ENCODE assay signal across 11 cellular contexts in genomic region chr11:74683941-74684481, GRCh38. TPM values are rescaled to one million over a fixed set of nuclear protein-coding genes. Genes with fewer than 3 reads are reported as not detected.
A peak's percentile ranks its signal among the peaks of the same experiment; 100 is the strongest.
DNase-seq lines count a peak whose midpoint lies in the region; ATAC-seq and TF ChIP-seq lines count a peak whose summit lies in the region.
"Had no signal": no experiment of that assay in that cellular context is flagged by ENCODE, and none has a peak within 500 bp of the region (broad histone marks: within the 10 kb centered on the region; RNA-seq: fewer than 3 reads in every experiment).

No MANE protein-coding gene starts in this region.

- H3K4me2 ChIP-seq in SK-N-SH = no peak overlapping the region

- H3K36me3 ChIP-seq in SK-N-SH (replicated peaks in 1 of 2; ENCODE audit: control insufficient read depth in 1 of 2, insufficient read depth in 2 of 2, low read length in 1 of 2) (no peaks in the 10 kb centered on the region), left lung (no peaks in the 10 kb centered on the region), testis (ENCODE audit: low read depth, missing control alignments) (no peaks in the 10 kb centered on the region)

- H3K4me3 ChIP-seq in SK-N-SH (ENCODE audit: low read depth in 2 of 2, low read length in 1 of 2) (no peak overlapping the region), coronary artery (peak overlapping the region; percentile 79), left lung (peak overlapping the region in 1 of 2 donors; percentile 36), testis (peak overlapping the region; percentile 49 to 56)

- H3K27ac Mint-ChIP-seq in stimulated activated naive CD8-positive, alpha-beta T cell treated with anti-CD3 and anti-CD28 coated beads, Interleukin-15, amount 100 ng/mL, for 72 hours = peak overlapping the region in 1 of 2 donors; percentile 27

- no peak for TF ChIP-seq RAD21 in SK-N-SH (IDR thresholded peaks at IDR 0.05; ENCODE audit: low read length)

- H3K27ac ChIP-seq in SK-N-SH (ENCODE audit: low read depth in 2 of 2, low read length in 1 of 2) (no peak overlapping the region), coronary artery (no peak overlapping the region), left lung (peak overlapping the region in 1 of 2 donors; percentile 7), testis (no peak overlapping the region)
- H3K27ac ChIP-seq: 22Rv1 had no signal

- peaks cover 3% of the 10 kb centered on the region for H3F3A ChIP-seq in SK-N-SH (replicated peaks; ENCODE audit: insufficient read depth)

- H4K20me1 ChIP-seq in SK-N-SH (ENCODE audit: insufficient read depth) = no peaks in the 10 kb centered on the region

- H3K4me1 ChIP-seq in SK-N-SH (ENCODE audit: control insufficient read depth in 1 of 2, insufficient read depth in 2 of 2, low read depth in 1 of 2, low read length in 1 of 2) (peaks cover 0 to 5% of the 10 kb centered on the region in 2 experiments; a peak in 1 of 4 replicates), left lung (peaks cover 0 to 28% of the 10 kb centered on the region in 2 donors), testis (peaks cover 3% of the 10 kb centered on the region)

- intact Hi-C loops in left lung (cut with DNase I) = no loop called here
- intact Hi-C loops in testis (cut with DNase I; ENCODE audit: low total_unique reads) = loop anchor here (5.0 kb wide), 1 partner anchor 52 kb away; no protein-coding TSS in a partner anchor

- DNase-seq in SK-N-SH (no peak), coronary artery (ENCODE audit: low spot score) (peak; percentile 65), left lung (no peak), testis (no peak), DMS79 (lab: John Stamatoyannopoulos, UW) (no peak)
- DNase-seq in stimulated activated naive CD8-positive, alpha-beta T cell treated with anti-CD3 and anti-CD28 coated beads, Interleukin-15, amount 100 ng/mL, for 72 hours = no peak

- no peaks in the 10 kb centered on the region for H3K4me1 Mint-ChIP-seq in stimulated activated naive CD8-positive, alpha-beta T cell treated with anti-CD3 and anti-CD28 coated beads, Interleukin-15, amount 100 ng/mL, for 72 hours

- WGBS in SK-N-SH (ENCODE audit: low lambda C conversion rate) = 85% methylated on average over 9 of the region's 12 CpGs
- 54 to 61% methylated on average over 12 of the region's 12 CpGs for WGBS in testis, 2 donors

- no peaks in the 10 kb centered on the region for H3K9me2 ChIP-seq in SK-N-SH

- TF ChIP-seq CTCF in SK-N-SH (IDR thresholded peaks at IDR 0.05) (no peak), coronary artery (IDR thresholded peaks at IDR 0.05) (no peak), left lung (IDR thresholded peaks at IDR 0.05) (no peak), testis (IDR thresholded peaks at IDR 0.05) (no peak)

- H3K27me3 Mint-ChIP-seq in stimulated activated naive CD8-positive, alpha-beta T cell treated with anti-CD3 and anti-CD28 coated beads, Interleukin-15, amount 100 ng/mL, for 72 hours = peaks cover 52% of the 10 kb centered on the region

- TF ChIP-seq EP300 in SK-N-SH (IDR thresholded peaks at IDR 0.05; ENCODE audit: borderline replicate concordance in 1 of 2, low read depth in 1 of 2, low read length in 1 of 2) = no peak

- no peak overlapping the region for H3K9ac ChIP-seq in SK-N-SH

- H3K79me2 ChIP-seq in SK-N-SH (ENCODE audit: insufficient read depth) = no peaks in the 10 kb centered on the region

- 0 out of 2 replicates have a peak overlapping the region, but pooled peaks have one; percentile 51 for H2AFZ ChIP-seq in SK-N-SH (ENCODE audit: low read depth)

- POLR2A ChIA-PET in SK-N-SH (lab: Yijun Ruan, JAX) = no interaction called here

- no peaks in the 10 kb centered on the region for H3K9me3 Mint-ChIP-seq in stimulated activated naive CD8-positive, alpha-beta T cell treated with anti-CD3 and anti-CD28 coated beads, Interleukin-15, amount 100 ng/mL, for 72 hours

- no peak for TF ChIP-seq POLR2A in testis (IDR thresholded peaks at IDR 0.05)

- ATAC-seq in SK-N-SH treated with all-trans-retinoic acid at 6 μM for 48 hours = no peak
- ATAC-seq in left lung = peak; percentile 8
- ATAC-seq in stimulated activated naive CD8-positive, alpha-beta T cell treated with anti-CD3 and anti-CD28 coated beads, Interleukin-15, amount 100 ng/mL, for 72 hours = no peak
- no peak for ATAC-seq in HG02623 (IDR thresholded peaks at IDR 0.05; ENCODE audit: unreplicated experiment)

- peak overlapping the region in 1 of 2 donors; percentile 22 for H3K4me3 Mint-ChIP-seq in stimulated activated naive CD8-positive, alpha-beta T cell treated with anti-CD3 and anti-CD28 coated beads, Interleukin-15, amount 100 ng/mL, for 72 hours

- H3K9me3 ChIP-seq in SK-N-SH = no peaks in the 10 kb centered on the region
- no peaks in the 10 kb centered on the region for H3K9me3 ChIP-seq in left lung
- H3K9me3 ChIP-seq in testis = no peaks in the 10 kb centered on the region

- CTCF ChIA-PET in SK-N-SH (lab: Yijun Ruan, JAX) = interaction anchor here (0.6 to 7.8 kb wide), 13 partner anchors 9 to 231 kb away, joined by 3 to 58 read pairs (median 4); no protein-coding TSS in a partner anchor

- H3K27me3 ChIP-seq in SK-N-SH (ENCODE audit: insufficient read depth) (no peaks in the 10 kb centered on the region), left lung (peaks cover 0 to 20% of the 10 kb centered on the region in 2 donors), testis (no peaks in the 10 kb centered on the region)

TF ChIP-seq in SK-N-SH, 30 proteins besides CTCF, POLR2A, EP300 and RAD21 (continues in another document):
- TF ChIP-seq JUND (IDR thresholded peaks at IDR 0.05) = no peak
- TF ChIP-seq, protein P1, sequence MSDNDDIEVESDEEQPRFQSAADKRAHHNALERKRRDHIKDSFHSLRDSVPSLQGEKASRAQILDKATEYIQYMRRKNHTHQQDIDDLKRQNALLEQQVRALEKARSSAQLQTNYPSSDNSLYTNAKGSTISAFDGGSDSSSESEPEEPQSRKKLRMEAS (IDR thresholded peaks at IDR 0.05; ENCODE audit: low read depth) = no peak
- no peak for TF ChIP-seq YY1 (IDR thresholded peaks at IDR 0.05; ENCODE audit: low read depth)
- TF ChIP-seq USF2 (IDR thresholded peaks at IDR 0.05; ENCODE audit: borderline replicate concordance, low read depth, low read length) = no peak
- TF ChIP-seq RFX5 (IDR thresholded peaks at IDR 0.05; ENCODE audit: low read length) = no peak
- no peak for TF ChIP-seq ELF1 (IDR thresholded peaks at IDR 0.05)
- no peak for TF ChIP-seq TCF12 (IDR thresholded peaks at IDR 0.05)
- TF ChIP-seq RXRA (IDR thresholded peaks at IDR 0.05; ENCODE audit: borderline replicate concordance, low read depth) = no peak
- TF ChIP-seq USF1 (IDR thresholded peaks at IDR 0.05; ENCODE audit: borderline replicate concordance, low read depth) = no peak
- TF ChIP-seq EZH2phosphoT487 (IDR thresholded peaks at IDR 0.05; ENCODE audit: borderline replicate concordance, low read depth) = no peak

TF ChIP-seq in SK-N-SH treated with all-trans-retinoic acid at 6 μM for 48 hours, 23 proteins besides CTCF, POLR2A, EP300 and RAD21:
- TF ChIP-seq, protein P2, sequence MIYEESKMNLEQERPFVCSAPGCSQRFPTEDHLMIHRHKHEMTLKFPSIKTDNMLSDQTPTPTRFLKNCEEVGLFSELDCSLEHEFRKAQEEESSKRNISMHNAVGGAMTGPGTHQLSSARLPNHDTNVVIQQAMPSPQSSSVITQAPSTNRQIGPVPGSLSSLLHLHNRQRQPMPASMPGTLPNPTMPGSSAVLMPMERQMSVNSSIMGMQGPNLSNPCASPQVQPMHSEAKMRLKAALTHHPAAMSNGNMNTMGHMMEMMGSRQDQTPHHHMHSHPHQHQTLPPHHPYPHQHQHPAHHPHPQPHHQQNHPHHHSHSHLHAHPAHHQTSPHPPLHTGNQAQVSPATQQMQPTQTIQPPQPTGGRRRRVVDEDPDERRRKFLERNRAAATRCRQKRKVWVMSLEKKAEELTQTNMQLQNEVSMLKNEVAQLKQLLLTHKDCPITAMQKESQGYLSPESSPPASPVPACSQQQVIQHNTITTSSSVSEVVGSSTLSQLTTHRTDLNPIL (CRISPR knock-in tag; IDR thresholded peaks at IDR 0.05; ENCODE audit: low read depth) = no peak
- TF ChIP-seq ZNF565 (CRISPR knock-in tag; conservative IDR thresholded peaks at IDR 0.05; ENCODE audit: low read depth) (no peak), BACH2 (CRISPR knock-in tag; IDR thresholded peaks at IDR 0.05; ENCODE audit: borderline replicate concordance) (no peak), ISL1 (CRISPR knock-in tag; IDR thresholded peaks at IDR 0.05) (no peak), PPARA (CRISPR knock-in tag; IDR thresholded peaks at IDR 0.05; ENCODE audit: borderline replicate concordance) (no peak), ZFP30 (CRISPR knock-in tag; IDR thresholded peaks at IDR 0.05) (no peak), ZC3H10 (CRISPR knock-in tag; IDR thresholded peaks at IDR 0.05) (no peak)
- TF ChIP-seq, protein P3, sequence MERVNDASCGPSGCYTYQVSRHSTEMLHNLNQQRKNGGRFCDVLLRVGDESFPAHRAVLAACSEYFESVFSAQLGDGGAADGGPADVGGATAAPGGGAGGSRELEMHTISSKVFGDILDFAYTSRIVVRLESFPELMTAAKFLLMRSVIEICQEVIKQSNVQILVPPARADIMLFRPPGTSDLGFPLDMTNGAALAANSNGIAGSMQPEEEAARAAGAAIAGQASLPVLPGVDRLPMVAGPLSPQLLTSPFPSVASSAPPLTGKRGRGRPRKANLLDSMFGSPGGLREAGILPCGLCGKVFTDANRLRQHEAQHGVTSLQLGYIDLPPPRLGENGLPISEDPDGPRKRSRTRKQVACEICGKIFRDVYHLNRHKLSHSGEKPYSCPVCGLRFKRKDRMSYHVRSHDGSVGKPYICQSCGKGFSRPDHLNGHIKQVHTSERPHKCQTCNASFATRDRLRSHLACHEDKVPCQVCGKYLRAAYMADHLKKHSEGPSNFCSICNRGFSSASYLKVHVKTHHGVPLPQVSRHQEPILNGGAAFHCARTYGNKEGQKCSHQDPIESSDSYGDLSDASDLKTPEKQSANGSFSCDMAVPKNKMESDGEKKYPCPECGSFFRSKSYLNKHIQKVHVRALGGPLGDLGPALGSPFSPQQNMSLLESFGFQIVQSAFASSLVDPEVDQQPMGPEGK (CRISPR knock-in tag; IDR thresholded peaks at IDR 0.05; ENCODE audit: borderline replicate concordance) = no peak

RNA-seq across cellular contexts. Expression of gene CHRDL2, which starts 47.2 kb away (rescaled TPM):
- polyA plus RNA-seq in SK-N-SH (2012; rRNA removed) = not detected in 2 replicates
- polyA plus RNA-seq in SK-N-SH (2012; cell fraction: cytosol; rRNA removed) = 0.05 TPM in 1 of 2 replicates, not detected in the other
- 0.04 and 0.13 TPM in 2 replicates for polyA plus RNA-seq in SK-N-SH (2012; cell fraction: nucleus; rRNA removed)
- total RNA-seq in left lung = 1 to 10 TPM; 1.3 to 5.2 TPM
- 1 to 10 TPM; 3.5 to 5.3 TPM for total RNA-seq in testis
- polyA plus RNA-seq in testis (ENCODE audit: insufficient read depth, low read depth, low replicate concordance) = 12.0 TPM
- total RNA-seq: Daoy, H4 had no signal

Comparison
In these comparisons a context has a peak if more than half of its experiments do, and no peak if none do; other contexts are left out.
1. H3K4me3 ChIP-seq: peak in coronary artery (single experiment) and testis (2 of 2); none in SK-N-SH (0 of 2).